ENCODE assay signal across 8 cellular contexts in the genomic region with DNA sequence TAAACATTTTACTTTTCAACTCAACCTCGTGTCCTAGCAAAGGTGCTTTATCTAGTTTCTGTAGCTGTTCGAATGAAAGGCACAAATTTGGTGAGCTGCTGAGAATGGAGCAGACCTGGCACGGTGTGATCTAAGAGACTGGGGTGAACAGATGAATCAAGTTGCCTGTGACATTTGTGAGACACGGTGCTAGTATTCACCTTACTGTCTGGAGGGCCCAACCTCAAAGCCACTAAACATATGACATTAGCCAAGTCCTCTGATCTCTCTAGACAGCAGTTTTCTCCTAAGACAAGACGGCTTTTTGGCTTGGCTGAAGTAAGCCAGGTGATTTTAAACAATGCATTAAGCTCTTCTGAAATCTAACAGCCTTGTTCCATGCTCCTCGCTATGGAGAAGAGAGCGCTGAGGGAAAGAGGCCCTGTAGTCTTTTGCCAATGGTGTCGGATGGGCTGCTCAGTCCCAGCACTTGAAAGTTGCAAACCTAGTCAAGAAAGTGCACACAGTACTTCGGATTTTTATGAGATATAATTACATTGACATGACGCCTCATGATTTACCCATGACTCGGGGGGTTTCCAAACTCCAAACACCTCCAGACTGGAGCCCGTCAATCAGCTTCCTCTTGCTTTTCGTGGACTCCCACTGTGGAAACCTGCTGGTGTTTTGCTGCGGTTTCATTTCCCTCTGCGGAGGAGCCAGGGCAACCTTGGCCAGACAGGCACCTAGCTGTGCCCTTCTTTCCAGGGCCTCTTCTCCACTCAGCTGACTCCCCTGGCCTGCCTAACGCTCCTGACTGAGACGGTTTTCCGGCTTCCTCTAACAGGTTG. TPM values are rescaled to one million over a fixed set of nuclear protein-coding genes. Genes with fewer than 3 reads are reported as not detected.
A peak's percentile ranks its signal among the peaks of the same experiment; 100 is the strongest.
DNase-seq lines count a peak whose midpoint lies in the region; ATAC-seq and TF ChIP-seq lines count a peak whose summit lies in the region.

No MANE protein-coding gene starts in this region.

- peak; percentile 22 for ATAC-seq in HG02970 (IDR thresholded peaks at IDR 0.05; ENCODE audit: low FRiP score, unreplicated experiment)
- ATAC-seq in HG02884 (IDR thresholded peaks at IDR 0.05; ENCODE audit: unreplicated experiment): no peak
- no peak for ATAC-seq in GM21717 (IDR thresholded peaks at IDR 0.05; ENCODE audit: unreplicated experiment)

- peaks cover 1% of the 10 kb centered on the region for H3K36me3 Mint-ChIP-seq in osteocyte (ENCODE audit: unreplicated experiment)

- H3K4me1 Mint-ChIP-seq in osteocyte (ENCODE audit: unreplicated experiment): peaks cover 24% of the 10 kb centered on the region

- no peaks in the 10 kb centered on the region for H3K27me3 Mint-ChIP-seq in osteocyte (ENCODE audit: unreplicated experiment)

- H3K4me3 ChIP-seq in GM12865 (ENCODE audit: low read depth, low read length) (peak overlapping the region; percentile 93), epithelial cell of proximal tubule (ENCODE audit: low read depth, low read length) (peak overlapping the region; percentile 94)

- H3K4me3 Mint-ChIP-seq in osteocyte (ENCODE audit: unreplicated experiment): peak overlapping the region; percentile 96

- peak overlapping the region; percentile 90 for H3K27ac Mint-ChIP-seq in osteocyte (ENCODE audit: unreplicated experiment)

- H3K9me3 Mint-ChIP-seq in osteocyte (ENCODE audit: unreplicated experiment): no peaks in the 10 kb centered on the region

- DNase-seq in GM12865 (ENCODE audit: low read depth) (peak; percentile 52), T-helper 9 cell (peak; percentile 41), epithelial cell of proximal tubule (ENCODE audit: low read depth) (no peak), osteocyte (ENCODE audit: extremely low spot score, unreplicated experiment) (no peak), superior temporal gyrus (ENCODE audit: extremely low spot score) (no peak)

- no peak for TF ChIP-seq CTCF in GM12865 (IDR thresholded peaks at IDR 0.05; ENCODE audit: insufficient read depth, low read depth, low read length, missing control alignments)
- TF ChIP-seq CTCF in epithelial cell of proximal tubule (conservative IDR thresholded peaks at IDR 0.05; ENCODE audit: low read depth, low read length): no peak
- no peak for TF ChIP-seq CTCF in osteocyte (IDR thresholded peaks at IDR 0.05)

RNA-seq across cellular contexts. Expression of gene TOR3A, which starts 0.8 kb away (rescaled TPM):
- total RNA-seq in epithelial cell of proximal tubule (57.9 and 83.1 TPM in 2 replicates), osteocyte (21.1 and 24.8 TPM in 2 replicates)

RNA-seq across cellular contexts. Expression of gene FAM20B, which starts 55.4 kb away (rescaled TPM):
- total RNA-seq in epithelial cell of proximal tubule: 18.0 and 23.4 TPM in 2 replicates
- 31.6 and 39.0 TPM in 2 replicates for total RNA-seq in osteocyte

Comparison
In these comparisons a context has a peak if more than half of its experiments do, and no peak if none do; other contexts are left out.
1. DNase-seq: peak in GM12865 (single experiment) and T-helper 9 cell (single experiment); none in epithelial cell of proximal tubule (single experiment), osteocyte (single experiment) and superior temporal gyrus (single experiment).